In genomic region chr16:89359296-89360147, GRCh38 we compare ENCODE assay signal across 10 cellular contexts.
DNase-seq lines count a peak whose midpoint lies in the region; ATAC-seq and TF ChIP-seq lines count a peak whose summit lies in the region.
"Had no signal": no experiment of that assay in that cellular context is flagged by ENCODE, and none has a peak within 500 bp of the region (broad histone marks: within the 10 kb centered on the region; RNA-seq: fewer than 3 reads in every experiment).

No MANE protein-coding gene starts in this region.

- CTCF ChIA-PET in WTC11 (lab: Charles Lee) = interaction anchor here (0.6 to 1.5 kb wide), 2 partner anchors 16 to 51 kb away, joined by 4 read pairs; no protein-coding TSS in a partner anchor

- no peaks in the 10 kb centered on the region; the same call in 1 of the 2 replicates for H3K36me3 Mint-ChIP-seq in WTC11
- H3K36me3 Mint-ChIP-seq in type B pancreatic cell = peaks cover 9% of the 10 kb centered on the region

- TF ChIP-seq POLR2A in vagina (IDR thresholded peaks at IDR 0.05) = no peak

- H3K4me1 ChIP-seq in left ventricle myocardium inferior = peaks cover 98% of the 10 kb centered on the region
- peaks cover 83% of the 10 kb centered on the region for H3K4me1 ChIP-seq in vagina

- H3K36me3 ChIP-seq in left ventricle myocardium inferior (no peaks in the 10 kb centered on the region), vagina (no peaks in the 10 kb centered on the region)
- H3K36me3 ChIP-seq: right atrium auricular region had no signal

- no peak overlapping the region for H3K4me3 ChIP-seq in left ventricle myocardium inferior
- H3K4me3 ChIP-seq in fibroblast of the aortic adventitia (ENCODE audit: low read depth, low read length) = no peak overlapping the region
- no peak overlapping the region for H3K4me3 ChIP-seq in vagina
- H3K4me3 ChIP-seq: right atrium auricular region had no signal

- H3K4me1 Mint-ChIP-seq in WTC11 = peaks cover 78% of the 10 kb centered on the region
- H3K4me1 Mint-ChIP-seq in type B pancreatic cell (ENCODE audit: unreplicated experiment) = peaks cover 63% of the 10 kb centered on the region

- TF ChIP-seq CTCF in left ventricle myocardium inferior (IDR thresholded peaks at IDR 0.05; ENCODE audit: borderline replicate concordance) (no peak), WTC11 (IDR thresholded peaks at IDR 0.05) (no peak), fibroblast of the aortic adventitia (IDR thresholded peaks at IDR 0.05; ENCODE audit: insufficient read depth, low read length) (no peak), type B pancreatic cell (conservative IDR thresholded peaks at IDR 0.05) (no peak), vagina (IDR thresholded peaks at IDR 0.05) (no peak)

- POLR2A ChIA-PET in WTC11 (lab: Charles Lee) = interaction anchor here (0.7 kb wide), 1 partner anchor 157 kb away, joined by 3 read pairs; no protein-coding TSS in a partner anchor

- no peak for DNase-seq in left ventricle myocardium inferior
- no peak for DNase-seq in Right ventricle myocardium superior
- no peak for DNase-seq in WTC11 (ENCODE audit: low spot score)
- DNase-seq in fibroblast of the aortic adventitia (ENCODE audit: low read depth) = peak; percentile 36
- no peak for DNase-seq in type B pancreatic cell (ENCODE audit: extremely low spot score, unreplicated experiment)
- no peak for DNase-seq in stimulated activated CD4-positive, alpha-beta T cell treated with anti-CD3 and anti-CD28 coated beads, Interleukin-1b, Interleukin-23, amount 100 ng/mL, for 48 hours
- no peak for DNase-seq in vagina (ENCODE audit: extremely low spot score in 2 of 2)
- no peak for DNase-seq in NCI-H1436 treated with DMSO at 0.1 percent for 48 hours (lab: John Stamatoyannopoulos, UW)
- DNase-seq: NCI-H1417 treated with DMSO at 0.1 percent for 48 hours had no signal

- H3K27me3 ChIP-seq in left ventricle myocardium inferior (ENCODE audit: low read depth) (no peaks in the 10 kb centered on the region), vagina (no peaks in the 10 kb centered on the region)
- H3K27me3 ChIP-seq: right atrium auricular region had no signal

- ATAC-seq in Right ventricle myocardium superior (ENCODE audit: poor library complexity) = no peak
- ATAC-seq in WTC11 = no peak

- H3K9me3 Mint-ChIP-seq in WTC11 (no peaks in the 10 kb centered on the region), type B pancreatic cell (no peaks in the 10 kb centered on the region)

- H3K9me3 ChIP-seq in left ventricle myocardium inferior (replicated peaks) (no peaks in the 10 kb centered on the region), vagina (no peaks in the 10 kb centered on the region)
- H3K9me3 ChIP-seq: right atrium auricular region had no signal

- H3K27ac ChIP-seq in left ventricle myocardium inferior (replicated peaks) (peak overlapping the region; percentile 32), vagina (no peak overlapping the region)

- no peak overlapping the region for H3K4me3 Mint-ChIP-seq in WTC11
- no peak overlapping the region for H3K4me3 Mint-ChIP-seq in type B pancreatic cell

- H3K27me3 Mint-ChIP-seq in WTC11 (ENCODE audit: low read depth) (no peaks in the 10 kb centered on the region), type B pancreatic cell (no peaks in the 10 kb centered on the region)

- intact Hi-C loops in left ventricle myocardium inferior (cut with micrococcal nuclease) = no loop called here
- intact Hi-C loops in Right ventricle myocardium superior (cut with DNase I) = no loop called here
- intact Hi-C loops in vagina (cut with DNase I) = no loop called here

- H3K27ac Mint-ChIP-seq in WTC11 (peak overlapping the region; percentile 84), type B pancreatic cell (peak overlapping the region; percentile 41)

TF ChIP-seq in WTC11, 78 proteins besides CTCF, POLR2A, EP300 and RAD21 (continues in another document):
- TF ChIP-seq FOXK1 (CRISPR knock-in tag; IDR thresholded peaks at IDR 0.05) = no peak
- no peak for TF ChIP-seq FOXJ3 (CRISPR knock-in tag; IDR thresholded peaks at IDR 0.05; ENCODE audit: borderline replicate concordance)
- no peak for TF ChIP-seq GABPB1 (CRISPR knock-in tag; IDR thresholded peaks at IDR 0.05)
- TF ChIP-seq ERG (CRISPR knock-in tag; IDR thresholded peaks at IDR 0.05) = no peak
- TF ChIP-seq AFF4 (CRISPR knock-in tag; IDR thresholded peaks at IDR 0.05; ENCODE audit: borderline replicate concordance) = no peak
- no peak for TF ChIP-seq FOXP4 (CRISPR knock-in tag; IDR thresholded peaks at IDR 0.05)
- TF ChIP-seq ELF4 (CRISPR knock-in tag; IDR thresholded peaks at IDR 0.05; ENCODE audit: low read depth) = no peak
- no peak for TF ChIP-seq ZNF512 (CRISPR knock-in tag; IDR thresholded peaks at IDR 0.05; ENCODE audit: borderline replicate concordance)
- no peak for TF ChIP-seq ZMAT4 (CRISPR knock-in tag; IDR thresholded peaks at IDR 0.05)
- no peak for TF ChIP-seq ZNF263 (CRISPR knock-in tag; IDR thresholded peaks at IDR 0.05; ENCODE audit: low read depth)
